13 cellular contexts compared by ENCODE assay signal in the genomic region with DNA sequence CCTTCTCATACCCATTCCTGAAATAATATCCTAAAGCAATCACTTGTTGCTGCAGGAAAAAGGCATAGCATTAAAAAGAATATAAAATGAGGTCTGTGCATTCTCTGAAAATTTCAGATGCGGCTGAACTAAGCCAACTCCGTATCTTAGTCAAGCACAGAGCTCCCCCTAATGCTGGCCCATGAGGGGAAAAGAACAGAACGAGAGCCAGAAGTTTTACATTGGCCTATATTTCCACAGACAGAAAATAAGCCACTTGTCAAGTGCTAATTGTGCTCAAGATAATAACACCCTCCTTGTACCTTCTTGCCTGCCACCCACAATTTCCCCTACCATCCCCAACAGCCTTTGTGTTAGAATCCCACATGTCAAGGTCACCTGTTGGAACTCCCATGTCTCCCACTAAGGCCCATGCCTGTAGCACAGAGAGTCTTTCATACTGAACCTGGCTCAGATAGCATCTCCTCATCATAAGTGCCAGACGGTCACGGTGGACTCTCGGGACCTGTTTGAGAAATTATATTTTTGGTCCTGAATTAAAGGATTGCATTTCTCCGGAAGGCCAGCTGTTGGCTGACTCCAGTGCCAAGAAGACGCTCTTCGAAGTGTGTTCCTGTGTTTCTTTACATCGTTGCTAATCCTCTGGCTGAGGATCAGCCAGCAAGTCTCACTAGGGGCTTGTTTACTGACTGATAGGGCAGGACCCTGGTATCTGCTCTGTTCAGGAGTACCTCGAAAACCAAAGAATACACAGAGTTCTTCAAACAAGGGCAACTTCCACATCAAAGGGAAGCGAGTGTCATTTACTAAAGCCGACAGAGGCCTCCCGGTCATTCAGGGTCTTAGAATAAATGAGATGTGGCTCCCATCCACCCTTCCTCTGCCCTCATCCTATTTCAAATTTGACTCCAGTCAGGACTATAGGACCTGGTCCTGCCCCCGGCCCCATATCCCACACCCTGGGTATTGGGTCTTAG.
DNase-seq lines count a peak whose midpoint lies in the region; ATAC-seq, FAIRE-seq and TF ChIP-seq lines count a peak whose summit lies in the region.
"Had no signal": no experiment of that assay in that cellular context is flagged by ENCODE, and none has a peak within 500 bp of the region (broad histone marks: within the 10 kb centered on the region; RNA-seq: fewer than 3 reads in every experiment).

No MANE protein-coding gene starts in this region.

- H3K14ac ChIP-seq in H9 (ENCODE audit: insufficient read depth, low read length), result no peak overlapping the region

- H3K4me3 Mint-ChIP-seq in H9, result no peak overlapping the region
- H3K4me3 Mint-ChIP-seq: activated T-helper 17 cell treated with anti-CD3 and anti-CD28 coated beads, Interleukin-2, amount 50 U/mL, for 72 hours; natural killer cell had no signal

- TF ChIP-seq POLR2A in esophagus muscularis mucosa (IDR thresholded peaks at IDR 0.05; ENCODE audit: low read depth), result no peak

- 0 out of 2 replicates have a peak, but pooled peaks have one; percentile 3 for TF ChIP-seq CTCF in C4-2B (conservative IDR thresholded peaks at IDR 0.05)
- peak; percentile 52; the same call in 2 of the 3 replicates for TF ChIP-seq CTCF in H9 (conservative IDR thresholded peaks at IDR 0.05)
- peak; percentile 41 for TF ChIP-seq CTCF in OCI-LY3 (IDR thresholded peaks at IDR 0.05; ENCODE audit: low read depth, low read length)
- TF ChIP-seq CTCF in esophagus muscularis mucosa (IDR thresholded peaks at IDR 0.05), result no peak

- H4K5ac ChIP-seq in H9 (ENCODE audit: insufficient read length, low read depth, low read length), result no peak overlapping the region

- H3K4ac ChIP-seq in H9 (ENCODE audit: low read depth, low read length), result no peak overlapping the region

- intact Hi-C loops in esophagus muscularis mucosa (cut with DNase I), result no loop called here

- H2BK12ac ChIP-seq in H9 (ENCODE audit: insufficient read length, low read depth, low read length), result no peak overlapping the region

- H3K36me3 ChIP-seq in OCI-LY3 (replicated peaks; ENCODE audit: low read depth, low read length), result no peaks in the 10 kb centered on the region
- H3K36me3 ChIP-seq in esophagus muscularis mucosa, result no peaks in the 10 kb centered on the region

- H3K27ac ChIP-seq in C4-2B, result no peak overlapping the region
- H3K27ac ChIP-seq in H9 (ENCODE audit: insufficient read length, low read depth, low read length), result no peak overlapping the region
- H3K27ac ChIP-seq in OCI-LY3 (ENCODE audit: low read length), result no peak overlapping the region
- no peak overlapping the region for H3K27ac ChIP-seq in esophagus muscularis mucosa (replicated peaks in 1 of 4)

- H3K27me3 Mint-ChIP-seq in H9 (ENCODE audit: low read depth), result no peaks in the 10 kb centered on the region; the same call in 1 of the 2 replicates

- no peak for TF ChIP-seq EP300 in esophagus muscularis mucosa (IDR thresholded peaks at IDR 0.05)

- H3K9me3 ChIP-seq in H9 (ENCODE audit: control insufficient read depth, low read depth, low read length) (no peaks in the 10 kb centered on the region), OCI-LY3 (ENCODE audit: insufficient read depth, low read length) (no peaks in the 10 kb centered on the region), esophagus muscularis mucosa (no peaks in the 10 kb centered on the region)

- H3K9ac ChIP-seq in H9 (ENCODE audit: extremely low read depth, insufficient read length, low read length), result no peak overlapping the region
- no peak overlapping the region for H3K9ac ChIP-seq in OCI-LY3 (ENCODE audit: low read length)

- H4K91ac ChIP-seq in H9 (ENCODE audit: insufficient read length, low read depth, low read length), result no peak overlapping the region

- no peaks in the 10 kb centered on the region for H3K23me2 ChIP-seq in H9 (ENCODE audit: insufficient read length, low read depth, low read length, poor library complexity, severe bottlenecking)

- ATAC-seq in GM21786 (IDR thresholded peaks at IDR 0.05; ENCODE audit: unreplicated experiment), result no peak
- ATAC-seq: activated T-helper 17 cell treated with anti-CD3 and anti-CD28 coated beads, Interleukin-2, amount 50 U/mL, for 72 hours; natural killer cell had no signal

- H4K8ac ChIP-seq in H9 (replicated peaks; ENCODE audit: insufficient read length, low read depth, low read length), result no peak overlapping the region

- no peak overlapping the region for H2BK15ac ChIP-seq in H9 (ENCODE audit: low read depth, low read length)

- H2AFZ ChIP-seq in H9 (ENCODE audit: low read length) (no peak overlapping the region), OCI-LY3 (ENCODE audit: low read depth, low read length) (no peak overlapping the region)

- H3K4me2 ChIP-seq in H9 (ENCODE audit: insufficient read depth, insufficient read length, low read length) (no peak overlapping the region), OCI-LY3 (ENCODE audit: low read length) (peak overlapping the region; percentile 55; the same call in 1 of the 2 replicates)

- no peak overlapping the region for H2BK5ac ChIP-seq in H9 (ENCODE audit: insufficient read length, low read length)

- H3K4me1 ChIP-seq in H9 (ENCODE audit: insufficient read depth, low read length) (no peaks in the 10 kb centered on the region), OCI-LY3 (ENCODE audit: low read length) (peaks cover 16% of the 10 kb centered on the region), esophagus muscularis mucosa (no peaks in the 10 kb centered on the region)

- H3K56ac ChIP-seq in H9 (ENCODE audit: insufficient read length, low read depth, low read length), result no peak overlapping the region

- no peak overlapping the region for H3K4me3 ChIP-seq in OCI-LY3 (ENCODE audit: low read length)
- H3K4me3 ChIP-seq in esophagus muscularis mucosa, result no peak overlapping the region

- H2BK20ac ChIP-seq in H9 (ENCODE audit: low read depth, low read length, poor library complexity, severe bottlenecking), result no peak overlapping the region

- H2BK120ac ChIP-seq in H9 (ENCODE audit: low read depth, low read length, poor library complexity, severe bottlenecking), result no peak overlapping the region

- peaks cover 0 to 9% of the 10 kb centered on the region in 2 experiments; a peak in 3 of 4 replicates for H3K4me1 Mint-ChIP-seq in H9
- H3K4me1 Mint-ChIP-seq: activated T-helper 17 cell treated with anti-CD3 and anti-CD28 coated beads, Interleukin-2, amount 50 U/mL, for 72 hours; natural killer cell had no signal

- H2AK5ac ChIP-seq in H9 (ENCODE audit: insufficient read length, low read length), result no peak overlapping the region

- H3K79me1 ChIP-seq in H9 (ENCODE audit: insufficient read depth, low read depth, low read length, poor library complexity, severe bottlenecking), result no peaks in the 10 kb centered on the region

- no peaks in the 10 kb centered on the region for H3K36me3 Mint-ChIP-seq in H9 (ENCODE audit: insufficient read depth in 1 of 3, low read depth in 3 of 3)
- H3K36me3 Mint-ChIP-seq: natural killer cell had no signal

- FAIRE-seq in RCC 7860 (lab: Jason Lieb, UNC), result no peak
- FAIRE-seq: colon had no signal

- H3K27ac Mint-ChIP-seq in H9, result no peak overlapping the region; a peak in 1 of 7 replicates
- H3K27ac Mint-ChIP-seq: activated T-helper 17 cell treated with anti-CD3 and anti-CD28 coated beads, Interleukin-2, amount 50 U/mL, for 72 hours; natural killer cell had no signal

- DNase-seq in H9 (no peak), esophagus muscularis mucosa (ENCODE audit: extremely low spot score) (peak; percentile 78), GDM1 (lab: John Stamatoyannopoulos, UW) (no peak), RCC 7860 (ENCODE audit: low spot score) (no peak), T-helper 2 cell (no peak)
- DNase-seq: DMS79, natural killer cell, NCI-H2029 treated with DMSO at 0.1 percent for 48 hours had no signal

- H3K18ac ChIP-seq in H9 (ENCODE audit: insufficient read length, low read depth, low read length), result no peak overlapping the region

- no peaks in the 10 kb centered on the region for H3K9me3 Mint-ChIP-seq in H9
- H3K9me3 Mint-ChIP-seq: activated T-helper 17 cell treated with anti-CD3 and anti-CD28 coated beads, Interleukin-2, amount 50 U/mL, for 72 hours; natural killer cell had no signal

- no peak overlapping the region for H3T11ph ChIP-seq in H9 (ENCODE audit: low read length)

- H4K20me1 ChIP-seq in H9 (ENCODE audit: control insufficient read depth, insufficient read depth, insufficient read length), result no peaks in the 10 kb centered on the region
- H4K20me1 ChIP-seq in OCI-LY3 (ENCODE audit: insufficient read depth, low read length), result no peaks in the 10 kb centered on the region

- H3K23ac ChIP-seq in H9 (ENCODE audit: insufficient read length, low read depth, low read length), result no peak overlapping the region

- H3K27me3 ChIP-seq in H9 (ENCODE audit: insufficient read depth, low read length) (no peaks in the 10 kb centered on the region), OCI-LY3 (ENCODE audit: low read depth, low read length) (no peaks in the 10 kb centered on the region), esophagus muscularis mucosa (no peaks in the 10 kb centered on the region)

- no CpG with 5 or more reads among the region's 15 CpGs for WGBS in H9 (ENCODE audit: extremely low coverage, insufficient read length, low lambda C conversion rate)
- WGBS in esophagus muscularis mucosa, result 71% methylated on average over 15 of the region's 15 CpGs

- H3K79me2 ChIP-seq in H9 (ENCODE audit: insufficient read depth, low read length), result no peaks in the 10 kb centered on the region
- no peaks in the 10 kb centered on the region for H3K79me2 ChIP-seq in OCI-LY3 (ENCODE audit: low read length)

Comparison
In these comparisons a context has a peak if more than half of its experiments do, and no peak if none do; other contexts are left out.
1. CTCF ChIP-seq: peak in C4-2B (single experiment), H9 (single experiment) and OCI-LY3 (single experiment); none in esophagus muscularis mucosa (0 of 3).